Comparison of ENCODE assay signal across 9 cellular contexts in the genomic region with DNA sequence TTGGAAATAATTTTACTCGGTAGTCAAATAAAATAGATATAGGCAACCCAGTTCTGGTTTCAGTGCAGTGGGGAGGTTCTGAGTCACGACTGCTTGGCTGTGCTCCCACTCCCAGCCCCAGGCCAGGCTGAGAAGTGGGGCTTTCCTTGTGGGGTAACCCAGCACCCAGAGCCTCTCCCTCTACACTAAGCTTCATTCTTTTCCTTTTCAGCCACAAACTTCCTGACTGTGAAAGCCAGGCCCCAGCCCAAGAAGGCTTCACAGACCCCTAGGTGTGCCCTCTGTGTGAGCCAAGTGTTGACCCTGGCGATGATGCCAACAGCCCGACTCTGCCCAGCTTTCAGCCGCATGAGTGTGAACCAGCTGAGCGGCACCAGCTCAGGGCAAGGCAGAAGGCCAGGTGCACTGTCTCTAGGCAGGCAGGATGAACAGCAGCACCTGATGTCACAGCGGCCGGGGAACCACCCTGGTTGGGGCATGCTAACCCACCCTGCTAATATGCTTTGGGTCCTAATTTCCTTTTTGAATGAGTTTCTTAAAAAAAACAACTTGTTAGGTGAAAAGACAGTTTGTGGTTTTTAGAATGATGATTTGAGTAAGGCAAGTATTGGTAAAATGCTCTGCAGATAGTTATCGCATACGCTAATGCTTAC. TPM values are rescaled to one million over a fixed set of nuclear protein-coding genes. Genes with fewer than 3 reads are reported as not detected.
A peak's percentile ranks its signal among the peaks of the same experiment; 100 is the strongest.
DNase-seq lines count a peak whose midpoint lies in the region; ATAC-seq lines count a peak whose summit lies in the region.
"Had no signal": no experiment of that assay in that cellular context is flagged by ENCODE, and none has a peak within 500 bp of the region (broad histone marks: within the 10 kb centered on the region; RNA-seq: fewer than 3 reads in every experiment).

No MANE protein-coding gene starts in this region.

- 16 to 17% methylated on average over 10 of the region's 10 CpGs for WGBS in aorta, 2 donors

- peak overlapping the region; percentile 87 to 99 (median 99) for H3K27ac Mint-ChIP-seq in CD8-positive, alpha-beta memory T cell
- H3K27ac Mint-ChIP-seq in activated CD4-positive, alpha-beta memory T cell treated with anti-CD3 and anti-CD28 coated beads for 36 hours = peak overlapping the region; percentile 94

- DNase-seq in CD8-positive, alpha-beta memory T cell = peak; percentile 63 to 91 (median 73)
- peak; percentile 79 for DNase-seq in Jurkat, Clone E6-1 (ENCODE audit: low read depth, low spot score)
- peak; percentile 91 for DNase-seq in activated CD4-positive, alpha-beta memory T cell treated with anti-CD3 and anti-CD28 coated beads for 36 hours
- DNase-seq in effector CD4-positive, alpha-beta T cell = peak; percentile 80
- DNase-seq in pons (ENCODE audit: low spot score) (peak; percentile 12), aorta (peak; percentile 81 to 92), AML-193 (lab: John Stamatoyannopoulos, UW) (no peak)

- H3K4me1 Mint-ChIP-seq in CD8-positive, alpha-beta memory T cell = peaks cover 40 to 59% (median 59%) of the 10 kb centered on the region in 3 donors
- H3K4me1 Mint-ChIP-seq in activated CD4-positive, alpha-beta memory T cell treated with anti-CD3 and anti-CD28 coated beads for 36 hours (ENCODE audit: low read depth) = peaks cover 54% of the 10 kb centered on the region

- H3K4me3 ChIP-seq in CD8-positive, alpha-beta memory T cell (ENCODE audit: low read length) = no peak overlapping the region
- peak overlapping the region; percentile 9 for H3K4me3 ChIP-seq in Jurkat, Clone E6-1 (ENCODE audit: low read length)
- no peak overlapping the region for H3K4me3 ChIP-seq in aorta (ENCODE audit: low read length in 2 of 2)
- H3K4me3 ChIP-seq: pancreas had no signal

- peaks cover 58% of the 10 kb centered on the region for H3K4me1 ChIP-seq in CD8-positive, alpha-beta memory T cell (ENCODE audit: insufficient read depth, low read length)
- peaks cover 6 to 7% of the 10 kb centered on the region in 2 donors for H3K4me1 ChIP-seq in aorta (ENCODE audit: control insufficient read depth in 1 of 2, insufficient read depth in 2 of 2, low read length in 2 of 2)

- CTCF ChIA-PET in CD8-positive, alpha-beta memory T cell (lab: Charles Lee) = interaction anchor here (0.9 to 2.0 kb wide), 13 partner anchors 9 to 142 kb away, joined by 3 to 6 read pairs (median 4); a partner anchor contains a TSS
- CTCF ChIA-PET in activated CD4-positive, alpha-beta memory T cell treated with anti-CD3 and anti-CD28 coated beads for 36 hours (lab: Charles Lee) = interaction anchor here (0.6 to 9.5 kb wide), 12 partner anchors 9 to 142 kb away, joined by 3 to 91 read pairs (median 5); a partner anchor contains a TSS

- ATAC-seq in GM21423 (IDR thresholded peaks at IDR 0.05; ENCODE audit: unreplicated experiment) (peak; percentile 78), aorta (ENCODE audit: low FRiP score) (peak; percentile 42)

- H3K9me3 Mint-ChIP-seq in CD8-positive, alpha-beta memory T cell = no peaks in the 10 kb centered on the region
- H3K9me3 Mint-ChIP-seq in activated CD4-positive, alpha-beta memory T cell treated with anti-CD3 and anti-CD28 coated beads for 36 hours = no peaks in the 10 kb centered on the region

- H3K4me3 Mint-ChIP-seq in CD8-positive, alpha-beta memory T cell = peak overlapping the region; percentile 6 to 84 (median 72)
- H3K4me3 Mint-ChIP-seq in activated CD4-positive, alpha-beta memory T cell treated with anti-CD3 and anti-CD28 coated beads for 36 hours = peak overlapping the region; percentile 66

- H3K27ac ChIP-seq in CD8-positive, alpha-beta memory T cell (ENCODE audit: low read depth, low read length) = peak overlapping the region; percentile 77
- H3K27ac ChIP-seq in aorta (ENCODE audit: low read depth in 1 of 2, low read length in 2 of 2) = peak overlapping the region in 1 of 2 donors; percentile 23

- no peaks in the 10 kb centered on the region for H3K27me3 Mint-ChIP-seq in CD8-positive, alpha-beta memory T cell
- no peaks in the 10 kb centered on the region for H3K27me3 Mint-ChIP-seq in activated CD4-positive, alpha-beta memory T cell treated with anti-CD3 and anti-CD28 coated beads for 36 hours

- no peaks in the 10 kb centered on the region for H3K9me3 ChIP-seq in CD8-positive, alpha-beta memory T cell (ENCODE audit: low read length)
- no peaks in the 10 kb centered on the region for H3K9me3 ChIP-seq in aorta (ENCODE audit: control insufficient read depth, low read length)
- H3K9me3 ChIP-seq: pancreas had no signal

- POLR2A ChIA-PET in CD8-positive, alpha-beta memory T cell (lab: Charles Lee) = interaction anchor here (1.0 to 1.1 kb wide), 3 partner anchors 34 to 206 kb away, joined by 3 to 4 read pairs (median 3); a partner anchor contains a TSS
- POLR2A ChIA-PET in activated CD4-positive, alpha-beta memory T cell treated with anti-CD3 and anti-CD28 coated beads for 36 hours (lab: Charles Lee) = interaction anchor here (0.7 to 2.2 kb wide), 8 partner anchors 11 to 118 kb away, joined by 3 to 22 read pairs (median 3); a partner anchor contains a TSS

- H3K36me3 ChIP-seq in CD8-positive, alpha-beta memory T cell (ENCODE audit: insufficient read depth, low read length) = no peaks in the 10 kb centered on the region
- H3K36me3 ChIP-seq in aorta (ENCODE audit: control insufficient read depth in 1 of 2, insufficient read depth in 2 of 2, low read length in 1 of 2) = no peaks in the 10 kb centered on the region
- H3K36me3 ChIP-seq: pancreas had no signal

- H3K27me3 ChIP-seq in CD8-positive, alpha-beta memory T cell (ENCODE audit: insufficient read depth, low read length, poor library complexity, severe bottlenecking) = no peaks in the 10 kb centered on the region
- no peaks in the 10 kb centered on the region for H3K27me3 ChIP-seq in aorta (ENCODE audit: control insufficient read depth in 1 of 2, insufficient read depth in 2 of 2, low read length in 1 of 2)
- H3K27me3 ChIP-seq: pancreas had no signal

- intact Hi-C loops in activated CD4-positive, alpha-beta memory T cell treated with anti-CD3 and anti-CD28 coated beads for 36 hours (cut with micrococcal nuclease) = loop anchor here (1.0 to 2.0 kb wide), 9 partner anchors 34 to 206 kb away; a partner anchor contains a TSS
- intact Hi-C loops in aorta (cut with DNase I) = no loop called here

- H3K36me3 Mint-ChIP-seq in CD8-positive, alpha-beta memory T cell = peaks cover 0 to 6% (median 0%) of the 10 kb centered on the region in 3 donors
- H3K36me3 Mint-ChIP-seq in activated CD4-positive, alpha-beta memory T cell treated with anti-CD3 and anti-CD28 coated beads for 36 hours = no peaks in the 10 kb centered on the region

RNA-seq across cellular contexts. Expression of a gene that starts 42.2 kb away (rescaled TPM):
- 10 to 100 TPM; 10.1 to 11.8 TPM for total RNA-seq in CD8-positive, alpha-beta memory T cell
- polyA plus RNA-seq in CD8-positive, alpha-beta memory T cell = 22.0 TPM
- 35.7 TPM for polyA plus RNA-seq in Jurkat, Clone E6-1 (2012; ENCODE audit: insufficient read depth, insufficient read length)
- 10 to 100 TPM; 14.9 to 16.3 TPM for total RNA-seq in activated CD4-positive, alpha-beta memory T cell treated with anti-CD3 and anti-CD28 coated beads for 36 hours
- 1 to 10 TPM; 3.9 to 5.4 TPM for total RNA-seq in aorta
- 10 to 100 TPM in 1 of 2 donors, 1 to 10 TPM in 1; 3.4 to 19.3 TPM for polyA plus RNA-seq in aorta

RNA-seq across cellular contexts. Expression of a gene that starts 52.6 kb away (rescaled TPM):
- 10 to 100 TPM; 72.8 to 76.4 TPM for total RNA-seq in CD8-positive, alpha-beta memory T cell
- 55.0 TPM for polyA plus RNA-seq in CD8-positive, alpha-beta memory T cell
- polyA plus RNA-seq in Jurkat, Clone E6-1 (2012; ENCODE audit: insufficient read depth, insufficient read length) = 51.8 TPM
- total RNA-seq in activated CD4-positive, alpha-beta memory T cell treated with anti-CD3 and anti-CD28 coated beads for 36 hours = 100 to 1,000 TPM; 100 to 101 TPM
- 100 to 1,000 TPM; 187 to 252 TPM for total RNA-seq in aorta
- polyA plus RNA-seq in aorta = 10 to 100 TPM; 51.2 to 91.7 TPM

Comparison
In these comparisons a context has a peak if more than half of its experiments do, and no peak if none do; other contexts are left out.
1. DNase-seq: peak in CD8-positive, alpha-beta memory T cell (5 of 5), Jurkat, Clone E6-1 (single experiment), activated CD4-positive, alpha-beta memory T cell treated with anti-CD3 and anti-CD28 coated beads for 36 hours (single experiment), effector CD4-positive, alpha-beta T cell (single experiment), pons (single experiment) and aorta (2 of 2); none in AML-193 (0 of 2).